8 cellular contexts compared by ENCODE assay signal in the genomic region with DNA sequence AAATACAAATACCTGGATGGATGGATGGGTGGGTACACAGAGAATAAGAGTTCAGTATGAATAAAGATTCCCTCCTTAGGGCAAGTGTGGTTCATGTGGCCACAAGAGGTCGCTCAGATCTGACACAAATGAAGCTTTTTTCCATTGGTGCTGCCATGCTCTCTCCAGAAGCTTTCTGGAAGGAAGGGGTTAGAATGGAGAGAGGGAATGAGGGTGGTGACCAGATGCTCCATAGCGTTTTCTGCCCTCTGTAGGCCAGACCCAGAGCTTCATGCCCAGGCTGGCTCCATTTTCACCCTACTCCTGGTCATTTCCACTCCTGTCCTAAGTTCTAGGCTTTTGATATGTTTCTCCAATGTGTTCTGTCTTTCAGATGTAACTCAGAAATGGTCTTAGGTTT. TPM values are rescaled to one million over a fixed set of nuclear protein-coding genes. Genes with fewer than 3 reads are reported as not detected.
DNase-seq lines count a peak whose midpoint lies in the region; ATAC-seq and TF ChIP-seq lines count a peak whose summit lies in the region.

No MANE protein-coding gene starts in this region.

- TF ChIP-seq CTCF in OCI-LY1 (IDR thresholded peaks at IDR 0.05; ENCODE audit: low read length) (peak; percentile 77), osteocyte (IDR thresholded peaks at IDR 0.05) (peak; percentile 80)

- H3K9ac ChIP-seq in OCI-LY1 (ENCODE audit: low read length), result no peak overlapping the region

- no peak overlapping the region for H3K27ac Mint-ChIP-seq in osteocyte (ENCODE audit: unreplicated experiment)

- no peak overlapping the region for H3K4me3 ChIP-seq in OCI-LY1 (ENCODE audit: low read depth, low read length, poor library complexity, severe bottlenecking)

- H3K27ac ChIP-seq in OCI-LY1 (ENCODE audit: low read depth, low read length, poor library complexity, severe bottlenecking), result no peak overlapping the region

- no peaks in the 10 kb centered on the region for H3K9me3 Mint-ChIP-seq in osteocyte (ENCODE audit: unreplicated experiment)

- H3K27me3 Mint-ChIP-seq in osteocyte (ENCODE audit: unreplicated experiment), result peaks cover 1% of the 10 kb centered on the region

- H3K4me3 Mint-ChIP-seq in osteocyte (ENCODE audit: unreplicated experiment), result no peak overlapping the region

- H3K36me3 ChIP-seq in OCI-LY1 (ENCODE audit: insufficient read depth, low read length), result no peaks in the 10 kb centered on the region

- no peaks in the 10 kb centered on the region for H3K4me1 Mint-ChIP-seq in osteocyte (ENCODE audit: unreplicated experiment)

- H3K79me2 ChIP-seq in OCI-LY1 (ENCODE audit: insufficient read depth, low read length), result no peaks in the 10 kb centered on the region

- no peaks in the 10 kb centered on the region for H3K9me2 ChIP-seq in OCI-LY1 (ENCODE audit: low read depth, low read length)

- H3K9me3 ChIP-seq in OCI-LY1 (ENCODE audit: low read length), result no peaks in the 10 kb centered on the region

- no peak for ATAC-seq in HG03571 (IDR thresholded peaks at IDR 0.05; ENCODE audit: unreplicated experiment)
- ATAC-seq in GM19455 (IDR thresholded peaks at IDR 0.05; ENCODE audit: unreplicated experiment), result no peak

- no peak overlapping the region for H2AFZ ChIP-seq in OCI-LY1 (ENCODE audit: low read length)

- no peak overlapping the region for H3K4me2 ChIP-seq in OCI-LY1 (ENCODE audit: low read length)

- H3K36me3 Mint-ChIP-seq in osteocyte (ENCODE audit: unreplicated experiment), result no peaks in the 10 kb centered on the region

- H3F3A ChIP-seq in OCI-LY1 (ENCODE audit: insufficient read depth, low read length), result no peaks in the 10 kb centered on the region

- DNase-seq in EL, result peak; percentile 90
- peak; percentile 87 for DNase-seq in LHCN-M2 (ENCODE audit: low read depth)
- peak; percentile 13 for DNase-seq in activated T-helper 1 cell treated with Interleukin-2 at 50 U/mL for 16 hours (ENCODE audit: low read depth)
- peak; percentile 84 for DNase-seq in foreskin melanocyte
- DNase-seq in osteocyte (ENCODE audit: extremely low spot score, unreplicated experiment), result no peak

- H4K20me1 ChIP-seq in OCI-LY1 (ENCODE audit: insufficient read depth, low read length), result no peaks in the 10 kb centered on the region

- no peaks in the 10 kb centered on the region for H3K4me1 ChIP-seq in OCI-LY1 (ENCODE audit: insufficient read depth, low read length, severe bottlenecking)

- no peaks in the 10 kb centered on the region for H3K27me3 ChIP-seq in OCI-LY1 (ENCODE audit: insufficient read depth, low read length)

RNA-seq across cellular contexts. Expression of gene FCRL6, which starts 3.3 kb away (rescaled TPM):
- total RNA-seq in LHCN-M2 (2014; rRNA removed) (not detected in 2 replicates), osteocyte (not detected in 2 replicates)
- polyA plus RNA-seq in LHCN-M2 (2012), result not detected

RNA-seq across cellular contexts. Expression of gene DUSP23, which starts 18.1 kb away (rescaled TPM):
- total RNA-seq in LHCN-M2 (2014; rRNA removed) (38.4 and 57.5 TPM in 2 replicates), osteocyte (10.5 and 16.5 TPM in 2 replicates)
- polyA plus RNA-seq in LHCN-M2 (2012), result 80.3 TPM

RNA-seq across cellular contexts. Expression of gene SLAMF8, which starts 27.8 kb away (rescaled TPM):
- total RNA-seq in LHCN-M2 (2014; rRNA removed) (not detected in 2 replicates), osteocyte (not detected in 2 replicates)
- 0.15 TPM for polyA plus RNA-seq in LHCN-M2 (2012)
